In genomic region chr18:62524443-62525200, GRCh38 we compare ENCODE assay signal across 8 cellular contexts. TPM values are rescaled to one million over a fixed set of nuclear protein-coding genes. Genes with fewer than 3 reads are reported as not detected.
DNase-seq lines count a peak whose midpoint lies in the region; ATAC-seq, FAIRE-seq and TF ChIP-seq lines count a peak whose summit lies in the region.

No MANE protein-coding gene starts in this region.

- H3K4me1 ChIP-seq in A673 (ENCODE audit: insufficient read depth, low read length, poor library complexity, severe bottlenecking) = peaks cover 17% of the 10 kb centered on the region
- peaks cover 2% of the 10 kb centered on the region for H3K4me1 ChIP-seq in mesendoderm (ENCODE audit: control insufficient read depth, low read depth, low read length)

- TF ChIP-seq CTCF in A673 (conservative IDR thresholded peaks at IDR 0.05; ENCODE audit: low read depth, low read length) = no peak
- no peak for TF ChIP-seq CTCF in activated CD8-positive, alpha-beta T cell treated with anti-CD3 and anti-CD28 coated beads for 36 hours (IDR thresholded peaks at IDR 0.05)

- H3K9ac ChIP-seq in mesendoderm (ENCODE audit: low read length) = peak overlapping the region; percentile 88

- H3K27me3 Mint-ChIP-seq in activated CD8-positive, alpha-beta T cell treated with anti-CD3 and anti-CD28 coated beads for 36 hours = no peaks in the 10 kb centered on the region

- peak overlapping the region; percentile 84 for H3K4me3 Mint-ChIP-seq in activated CD8-positive, alpha-beta T cell treated with anti-CD3 and anti-CD28 coated beads for 36 hours

- H3K36me3 ChIP-seq in A673 (ENCODE audit: insufficient read depth, low read length, poor library complexity, severe bottlenecking) (no peaks in the 10 kb centered on the region), mesendoderm (ENCODE audit: control insufficient read depth, insufficient read depth, low read length) (no peaks in the 10 kb centered on the region)

- no peaks in the 10 kb centered on the region for H3K79me1 ChIP-seq in mesendoderm (ENCODE audit: low read length)

- POLR2A ChIA-PET in A673 (lab: Charles Lee; ENCODE audit: low non-redundant PET) = no interaction called here
- POLR2A ChIA-PET in activated CD8-positive, alpha-beta T cell treated with anti-CD3 and anti-CD28 coated beads for 36 hours (lab: Charles Lee) = interaction anchor here (0.5 to 6.9 kb wide), 5 partner anchors 12 to 337 kb away, joined by 3 to 44 read pairs (median 3); no protein-coding TSS in a partner anchor

- H4K8ac ChIP-seq in mesendoderm (ENCODE audit: low read depth, low read length) = no peak overlapping the region

- DNase-seq in A673 (ENCODE audit: low spot score) (peak; percentile 42), GM18507 (ENCODE audit: extremely low spot score, insufficient read length, low read depth) (peak; percentile 18), NCI-H2171 treated with DMSO at 0.1 percent for 48 hours (lab: John Stamatoyannopoulos, UW) (peak; percentile 61), mesendoderm (peak; percentile 67)
- peak; percentile 59 for DNase-seq in activated CD8-positive, alpha-beta T cell treated with anti-CD3 and anti-CD28 coated beads for 36 hours
- DNase-seq in effector CD8-positive, alpha-beta T cell (lab: John Stamatoyannopoulos, UW) = peak; percentile 35
- DNase-seq in stimulated activated CD8-positive, alpha-beta memory T cell treated with anti-CD3 and anti-CD28 coated beads, Interleukin-15, amount 100 ng/mL, for 1 hour (ENCODE audit: low read depth) = peak; percentile 24

- no peaks in the 10 kb centered on the region for H3K27me3 ChIP-seq in A673 (replicated peaks; ENCODE audit: insufficient read depth, low read depth, low read length, poor library complexity)
- H3K27me3 ChIP-seq in mesendoderm (ENCODE audit: insufficient read depth, low read length, poor library complexity) = peaks cover 2% of the 10 kb centered on the region

- intact Hi-C loops in A673 (cut with micrococcal nuclease; ENCODE audit: unreplicated experiment) = loop anchor here (5.0 kb wide), 2 partner anchors 77 to 97 kb away; no protein-coding TSS in a partner anchor
- intact Hi-C loops in activated CD8-positive, alpha-beta T cell treated with anti-CD3 and anti-CD28 coated beads for 36 hours (cut with micrococcal nuclease) = loop anchor here (2.0 to 10.0 kb wide), 2 partner anchors 60 to 330 kb away; no protein-coding TSS in a partner anchor

- H3K18ac ChIP-seq in mesendoderm (ENCODE audit: low read length) = peak overlapping the region; percentile 34

- peak overlapping the region; percentile 15 for H3K23ac ChIP-seq in mesendoderm (ENCODE audit: low read length)

- H3K4ac ChIP-seq in mesendoderm (ENCODE audit: low read depth, low read length) = no peak overlapping the region

- H3K79me2 ChIP-seq in mesendoderm (ENCODE audit: control insufficient read depth, insufficient read depth, low read length) = no peaks in the 10 kb centered on the region

- H3K9me3 ChIP-seq in A673 (ENCODE audit: low read depth, low read length, poor library complexity, severe bottlenecking) = no peaks in the 10 kb centered on the region

- H3K36me3 Mint-ChIP-seq in activated CD8-positive, alpha-beta T cell treated with anti-CD3 and anti-CD28 coated beads for 36 hours (ENCODE audit: low read depth) = peaks cover 23% of the 10 kb centered on the region

- no peak overlapping the region for H2BK15ac ChIP-seq in mesendoderm (replicated peaks; ENCODE audit: low read depth)

- H3K4me1 Mint-ChIP-seq in activated CD8-positive, alpha-beta T cell treated with anti-CD3 and anti-CD28 coated beads for 36 hours (ENCODE audit: low read depth) = peaks cover 33% of the 10 kb centered on the region

- no peak overlapping the region for H2BK5ac ChIP-seq in mesendoderm (ENCODE audit: low read length)

- H3K56ac ChIP-seq in mesendoderm (ENCODE audit: low read length) = peak overlapping the region; percentile 91

- no peak overlapping the region for H4K5ac ChIP-seq in mesendoderm (ENCODE audit: low read length)

- WGBS in mesendoderm (ENCODE audit: extremely low coverage, insufficient coverage, low lambda C conversion rate) = no CpG with 5 or more reads among the region's 57 CpGs

- ATAC-seq in activated CD8-positive, alpha-beta T cell treated with anti-CD3 and anti-CD28 coated beads for 36 hours = peak; percentile 1
- no peak for ATAC-seq in HG02938 (IDR thresholded peaks at IDR 0.05; ENCODE audit: unreplicated experiment)

- peak overlapping the region; percentile 89 for H3K27ac Mint-ChIP-seq in activated CD8-positive, alpha-beta T cell treated with anti-CD3 and anti-CD28 coated beads for 36 hours

- peak; percentile 71 for FAIRE-seq in GM18507 (lab: Jason Lieb, UNC)

- H2AK5ac ChIP-seq in mesendoderm (ENCODE audit: low read length) = no peak overlapping the region

- H3K9me3 Mint-ChIP-seq in activated CD8-positive, alpha-beta T cell treated with anti-CD3 and anti-CD28 coated beads for 36 hours = no peaks in the 10 kb centered on the region

- no TSS peak for BruUV-seq in A673 (replicated peaks; lab: Mats Ljungman, UMichigan)

- H2BK120ac ChIP-seq in mesendoderm (ENCODE audit: low read depth, low read length) = no peak overlapping the region

- H3K4me2 ChIP-seq in mesendoderm (ENCODE audit: low read length) = peak overlapping the region; percentile 99

- peak overlapping the region; percentile 74 for H3K27ac ChIP-seq in A673 (ENCODE audit: low read depth, low read length, poor library complexity, severe bottlenecking)
- H3K27ac ChIP-seq in mesendoderm (ENCODE audit: low read depth, low read length) = peak overlapping the region; percentile 51

- H3K4me3 ChIP-seq in A673 (ENCODE audit: low read depth, low read length, poor library complexity, severe bottlenecking) (peak overlapping the region; percentile 88), mesendoderm (ENCODE audit: low read length) (peak overlapping the region; percentile 69)

- CTCF ChIA-PET in A673 (lab: Charles Lee) = no interaction called here
- CTCF ChIA-PET in activated CD8-positive, alpha-beta T cell treated with anti-CD3 and anti-CD28 coated beads for 36 hours (lab: Charles Lee) = no interaction called here

RNA-seq across cellular contexts. Expression of gene ZCCHC2, which starts 1.8 kb away (rescaled TPM):
- total RNA-seq in A673 (2021) = 11.5 and 12.3 TPM in 2 replicates
- 10 to 100 TPM; 31.7 to 33.4 TPM for total RNA-seq in activated CD8-positive, alpha-beta T cell treated with anti-CD3 and anti-CD28 coated beads for 36 hours
- polyA plus RNA-seq in mesendoderm (2013, experiment 1 of 2) = 4.2 TPM
- polyA plus RNA-seq in mesendoderm (2013, experiment 2 of 2) = 4.7 TPM
